In the genomic region with DNA sequence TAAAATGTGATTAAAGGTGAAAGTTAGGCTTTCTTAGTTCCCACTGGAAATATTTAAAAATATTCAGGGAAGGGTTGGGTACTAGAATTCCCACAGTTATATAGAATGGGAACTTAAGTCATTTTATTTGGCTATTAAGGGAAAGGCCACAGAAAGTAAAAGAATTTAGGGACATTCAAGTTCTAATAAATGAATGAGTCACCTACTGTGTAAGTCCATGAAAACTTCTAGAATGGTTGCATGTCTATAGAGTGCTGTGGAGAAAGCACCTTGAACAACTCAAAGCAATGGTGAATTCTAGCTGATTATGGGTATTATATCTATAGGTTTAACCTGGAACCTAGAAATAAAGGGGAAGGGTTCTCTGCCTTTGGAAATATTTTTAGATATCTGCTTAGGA, we compare ENCODE assay signal across 9 cellular contexts. TPM values are rescaled to one million over a fixed set of nuclear protein-coding genes. Genes with fewer than 3 reads are reported as not detected.
"Had no signal": no experiment of that assay in that cellular context is flagged by ENCODE, and none has a peak within 500 bp of the region (broad histone marks: within the 10 kb centered on the region; RNA-seq: fewer than 3 reads in every experiment).

No MANE protein-coding gene starts in this region.

- ATAC-seq: HepG2, K562 had no signal

- H3K27ac ChIP-seq: HL-60 had no signal

- DNase-seq: IMR-90, KBM-7, KG1 had no signal

- H3K4me3 ChIP-seq: K562 had no signal

- FAIRE-seq: HepG2, HTR-8/SVneo, K562 had no signal

RNA-seq across cellular contexts. Expression of a gene that starts 28.1 kb away (rescaled TPM):
- total RNA-seq: HepG2, HT-29, HT1080, IMR-90, K562 had no signal
- polyA plus RNA-seq: HepG2, IMR-90, K562 had no signal
